In genomic region chr15:63349156-63349555, GRCh38 we compare ENCODE assay signal across 14 cellular contexts. TPM values are rescaled to one million over a fixed set of nuclear protein-coding genes. Genes with fewer than 3 reads are reported as not detected.
DNase-seq lines count a peak whose midpoint lies in the region; ATAC-seq and TF ChIP-seq lines count a peak whose summit lies in the region.
"Had no signal": no experiment of that assay in that cellular context is flagged by ENCODE, and none has a peak within 500 bp of the region (broad histone marks: within the 10 kb centered on the region; RNA-seq: fewer than 3 reads in every experiment).

No MANE protein-coding gene starts in this region.

- no peaks in the 10 kb centered on the region for H3K36me3 ChIP-seq in left ventricle myocardium inferior
- H3K36me3 ChIP-seq in mammary epithelial cell (ENCODE audit: insufficient read depth, low read length) = peaks cover 3% of the 10 kb centered on the region
- no peaks in the 10 kb centered on the region for H3K36me3 ChIP-seq in vagina
- H3K36me3 ChIP-seq: prostate gland had no signal

- H2AFZ ChIP-seq in mammary epithelial cell (ENCODE audit: low read depth, low read length) = no peak overlapping the region

- in situ Hi-C loops in mammary epithelial cell (cut with MboI; ENCODE audit: low sequenced_read_pairs in 2 of 2) = no loop called here

- no peak for TF ChIP-seq POLR2A in vagina (IDR thresholded peaks at IDR 0.05)

- H4K20me1 ChIP-seq in mammary epithelial cell (ENCODE audit: insufficient read depth, low read length) = no peaks in the 10 kb centered on the region

- TF ChIP-seq CTCF in left ventricle myocardium inferior (IDR thresholded peaks at IDR 0.05; ENCODE audit: borderline replicate concordance) (no peak), mammary epithelial cell (conservative IDR thresholded peaks at IDR 0.05 in 1 of 2, IDR thresholded peaks at IDR 0.05 in 1 of 2; ENCODE audit: extremely low read depth in 1 of 2, insufficient read depth in 1 of 2, low read depth in 1 of 2, low read length in 2 of 2) (no peak), vagina (IDR thresholded peaks at IDR 0.05) (no peak)

- H3K4me3 ChIP-seq in left ventricle myocardium inferior (no peak overlapping the region), mammary epithelial cell (replicated peaks in 1 of 3; ENCODE audit: insufficient read depth in 1 of 3, low read depth in 2 of 3, low read length in 3 of 3) (no peak overlapping the region), vagina (no peak overlapping the region)
- H3K4me3 ChIP-seq: prostate gland had no signal

- H3K27me3 ChIP-seq in left ventricle myocardium inferior (ENCODE audit: low read depth) (no peaks in the 10 kb centered on the region), mammary epithelial cell (ENCODE audit: insufficient read depth, low read length) (no peaks in the 10 kb centered on the region), vagina (no peaks in the 10 kb centered on the region)

- peaks cover 44% of the 10 kb centered on the region for H3K4me1 ChIP-seq in left ventricle myocardium inferior
- H3K4me1 ChIP-seq in mammary epithelial cell (ENCODE audit: insufficient read depth, low read length) = peaks cover 57% of the 10 kb centered on the region
- peaks cover 66% of the 10 kb centered on the region for H3K4me1 ChIP-seq in vagina
- H3K4me1 ChIP-seq: prostate gland had no signal

- CTCF ChIA-PET in mammary epithelial cell (lab: Charles Lee; ENCODE audit: low non-redundant PET) = no interaction called here

- H3K9ac ChIP-seq in mammary epithelial cell (ENCODE audit: insufficient read depth, low read length) = no peak overlapping the region

- peaks cover 47% of the 10 kb centered on the region for H3K79me2 ChIP-seq in mammary epithelial cell (ENCODE audit: insufficient read depth, low read length)

- no peaks in the 10 kb centered on the region for H3K9me3 ChIP-seq in left ventricle myocardium inferior (replicated peaks)
- no peaks in the 10 kb centered on the region for H3K9me3 ChIP-seq in mammary epithelial cell (replicated peaks; ENCODE audit: insufficient read depth, low read length)
- H3K9me3 ChIP-seq in vagina = no peaks in the 10 kb centered on the region
- H3K9me3 ChIP-seq: prostate gland had no signal

- peak overlapping the region; percentile 51 for H3K4me2 ChIP-seq in mammary epithelial cell (ENCODE audit: insufficient read depth, low read depth, low read length)

- intact Hi-C loops in left ventricle myocardium inferior (cut with micrococcal nuclease) = no loop called here
- intact Hi-C loops in cardiac septum (cut with DNase I) = no loop called here
- intact Hi-C loops in mammary epithelial cell (cut with micrococcal nuclease) = no loop called here
- intact Hi-C loops in vagina (cut with DNase I) = no loop called here

- dilution Hi-C loops in mammary epithelial cell (cut with HindIII; ENCODE audit: low sequenced_read_pairs) = no loop called here

- H3K27ac ChIP-seq in left ventricle myocardium inferior (replicated peaks) (peak overlapping the region; percentile 82), mammary epithelial cell (ENCODE audit: insufficient read depth, low read depth, low read length) (no peak overlapping the region), vagina (peak overlapping the region; percentile 73)

- ATAC-seq in GM18858 (IDR thresholded peaks at IDR 0.05; ENCODE audit: unreplicated experiment) (no peak), HG03378 (IDR thresholded peaks at IDR 0.05; ENCODE audit: unreplicated experiment) (no peak)
- ATAC-seq: activated CD4-positive, alpha-beta T cell treated with anti-CD3 and anti-CD28 coated beads for 36 hours; natural killer cell had no signal

- DNase-seq in left ventricle myocardium inferior = no peak
- no peak for DNase-seq in cardiac septum (ENCODE audit: low spot score)
- peak; percentile 72 for DNase-seq in mammary epithelial cell
- DNase-seq in kidney tubule cell (ENCODE audit: low spot score) = peak; percentile 52
- no peak for DNase-seq in vagina (ENCODE audit: extremely low spot score in 2 of 2)
- no peak for DNase-seq in hypothalamus (lab: John Stamatoyannopoulos, UW)
- DNase-seq: activated CD4-positive, alpha-beta T cell treated with anti-CD3 and anti-CD28 coated beads for 36 hours; activated CD8-positive, alpha-beta memory T cell treated with anti-CD3 and anti-CD28 coated beads, Interleukin-2, amount 50 U/mL, for 48 hours; cortex of kidney; natural killer cell; NCI-H146 had no signal

- 51% methylated on average over 6 of the region's 6 CpGs for WGBS in mammary epithelial cell (ENCODE audit: low coverage, missing lambda C conversion rate)

- no TSS peak for BruUV-seq in mammary epithelial cell (replicated peaks; lab: Mats Ljungman, UMichigan)

RNA-seq across cellular contexts. Expression of gene CA12, which starts 32.5 kb away (rescaled TPM):
- total RNA-seq in left ventricle myocardium inferior (0.25 TPM), cardiac septum (0.11 TPM), mammary epithelial cell (100 to 1,000 TPM; 174 to 202 TPM), vagina (89.6 TPM)
- 220 TPM for polyA plus RNA-seq in mammary epithelial cell
- 162 TPM for polyA minus RNA-seq in mammary epithelial cell
- total RNA-seq: natural killer cell had no signal

Comparison
In these comparisons a context has a peak if more than half of its experiments do, and no peak if none do; other contexts are left out.
1. DNase-seq: peak in mammary epithelial cell (single experiment) and kidney tubule cell (single experiment); none in left ventricle myocardium inferior (single experiment), cardiac septum (single experiment), vagina (0 of 2) and hypothalamus (0 of 51).
2. RNA of gene CA12, which starts 32.5 kb away (total RNA-seq): 174 to 202 TPM in mammary epithelial cell and 89.6 TPM in vagina (single experiment); 0.25 TPM in left ventricle myocardium inferior (single experiment) and 0.11 TPM in cardiac septum (single experiment); every median in the first group is over 10 times any median in the second.